20 cellular contexts compared by ENCODE assay signal in the genomic region with DNA sequence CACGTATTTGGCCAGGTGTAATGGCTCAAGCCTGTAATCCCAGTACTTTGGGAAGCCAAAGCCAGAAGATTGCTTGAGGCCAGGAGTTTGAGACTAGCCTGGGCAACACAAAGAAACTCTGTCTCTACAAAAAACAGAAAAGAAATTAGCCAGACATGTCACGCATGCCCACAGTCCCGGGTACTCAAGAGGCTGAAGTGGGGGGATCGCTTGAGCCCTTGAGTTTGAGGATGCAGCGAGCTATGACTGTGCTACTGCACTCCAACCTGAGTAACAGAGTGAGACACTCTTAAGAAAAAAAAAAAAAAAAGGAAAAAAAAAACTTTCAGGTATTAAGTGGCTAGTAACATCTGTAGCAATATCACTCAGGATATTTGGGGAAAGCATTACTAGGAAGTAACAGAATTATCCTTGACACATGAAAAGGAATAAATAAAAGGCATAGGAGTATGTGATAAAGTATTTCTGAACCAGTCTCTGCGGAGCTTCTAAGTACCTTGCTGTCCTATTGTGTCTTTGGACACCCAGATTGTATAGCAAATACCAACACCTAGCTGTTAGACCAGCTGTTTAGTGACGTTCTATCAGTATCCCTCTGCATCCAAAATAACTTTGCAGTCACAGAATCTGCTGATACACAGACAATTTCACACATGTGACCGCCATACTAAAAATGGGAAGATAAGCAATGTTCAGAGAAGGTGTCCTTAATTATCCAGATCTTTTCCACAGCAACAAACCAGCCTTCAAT.
A peak's percentile ranks its signal among the peaks of the same experiment; 100 is the strongest.
DNase-seq lines count a peak whose midpoint lies in the region; ATAC-seq and TF ChIP-seq lines count a peak whose summit lies in the region.
"Had no signal": no experiment of that assay in that cellular context is flagged by ENCODE, and none has a peak within 500 bp of the region (broad histone marks: within the 10 kb centered on the region; RNA-seq: fewer than 3 reads in every experiment).

No MANE protein-coding gene starts in this region.

- no peak for TF ChIP-seq POLR2A in prostate gland (IDR thresholded peaks at IDR 0.05)

- H2BK12ac ChIP-seq in H9 (ENCODE audit: insufficient read length, low read depth, low read length): peak overlapping the region; percentile 72

- H2BK5ac ChIP-seq in H9 (ENCODE audit: insufficient read length, low read length): no peak overlapping the region

- H3K4me2 ChIP-seq in H9 (ENCODE audit: insufficient read depth, insufficient read length, low read length): no peak overlapping the region

- DNase-seq in DMS79 treated with DMSO at 0.1 percent for 48 hours (lab: John Stamatoyannopoulos, UW): peak; percentile 89
- no peak for DNase-seq in H9
- no peak for DNase-seq in chondrocyte (ENCODE audit: low spot score)
- DNase-seq in osteocyte (ENCODE audit: extremely low spot score, unreplicated experiment): no peak
- no peak for DNase-seq in prostate gland (ENCODE audit: low spot score)
- DNase-seq in left lobe of liver (ENCODE audit: low spot score): no peak
- DNase-seq in omental fat pad (ENCODE audit: low spot score): no peak
- DNase-seq: BE2C, DMS53, H7, KBM-7, NCI-H1105, NCI-H146, NCI-H2029, NCI-H446 treated with DMSO at 0.1 percent for 48 hours, NCI-H526 treated with DMSO at 0.1 percent for 48 hours, OCI-M1 had no signal

- H3K4me1 ChIP-seq in H9 (ENCODE audit: insufficient read depth, low read length) (peaks cover 3% of the 10 kb centered on the region; the same call in 1 of the 2 replicates), prostate gland (replicated peaks) (no peaks in the 10 kb centered on the region)
- H3K4me1 ChIP-seq: BE2C had no signal

- ATAC-seq in left lobe of liver (no peak), omental fat pad (ENCODE audit: low FRiP score) (no peak)
- ATAC-seq: HepG2, Right ventricle myocardium inferior had no signal

- H3K23ac ChIP-seq in H9 (ENCODE audit: insufficient read length, low read depth, low read length): no peak overlapping the region

- no peak overlapping the region for H4K8ac ChIP-seq in H9 (replicated peaks; ENCODE audit: insufficient read length, low read depth, low read length)

- H3K9me3 Mint-ChIP-seq in H9 (no peaks in the 10 kb centered on the region), chondrocyte (ENCODE audit: low read depth) (no peaks in the 10 kb centered on the region), osteocyte (ENCODE audit: unreplicated experiment) (no peaks in the 10 kb centered on the region)

- no peak overlapping the region for H3K4me3 ChIP-seq in prostate gland

- H3K4me3 Mint-ChIP-seq in H9 (no peak overlapping the region), chondrocyte (ENCODE audit: unreplicated experiment) (no peak overlapping the region), osteocyte (ENCODE audit: unreplicated experiment) (no peak overlapping the region)

- H4K20me1 ChIP-seq in H9 (ENCODE audit: control insufficient read depth, insufficient read depth, insufficient read length): no peaks in the 10 kb centered on the region

- no peak overlapping the region for H3K27ac ChIP-seq in H9 (ENCODE audit: insufficient read length, low read depth, low read length)
- no peak overlapping the region for H3K27ac ChIP-seq in prostate gland
- H3K27ac ChIP-seq: HL-60 had no signal

- H3K27me3 Mint-ChIP-seq in H9 (ENCODE audit: low read depth) (no peaks in the 10 kb centered on the region), chondrocyte (ENCODE audit: low read depth) (no peaks in the 10 kb centered on the region), osteocyte (ENCODE audit: unreplicated experiment) (no peaks in the 10 kb centered on the region)

- no peaks in the 10 kb centered on the region for H3K9me3 ChIP-seq in H9 (ENCODE audit: control insufficient read depth, low read depth, low read length)
- no peaks in the 10 kb centered on the region for H3K9me3 ChIP-seq in prostate gland
- H3K9me3 ChIP-seq: BE2C had no signal

- H3K18ac ChIP-seq in H9 (ENCODE audit: insufficient read length, low read depth, low read length): no peak overlapping the region

- no peaks in the 10 kb centered on the region for H3K27me3 ChIP-seq in H9 (ENCODE audit: insufficient read depth, low read length)
- H3K27me3 ChIP-seq in prostate gland (replicated peaks; ENCODE audit: insufficient read depth): no peaks in the 10 kb centered on the region
- H3K27me3 ChIP-seq: BE2C had no signal

- H2BK20ac ChIP-seq in H9 (ENCODE audit: low read depth, low read length, poor library complexity, severe bottlenecking): no peak overlapping the region

- no CpG with 5 or more reads among the region's 8 CpGs for WGBS in H9 (ENCODE audit: extremely low coverage, insufficient read length, low lambda C conversion rate)
- WGBS in prostate gland: 93% methylated on average over 8 of the region's 8 CpGs

- H3K4me1 Mint-ChIP-seq in H9: peaks cover 39 to 40% of the 10 kb centered on the region in 2 experiments
- H3K4me1 Mint-ChIP-seq in chondrocyte (ENCODE audit: low read depth): peaks cover 58% of the 10 kb centered on the region
- H3K4me1 Mint-ChIP-seq in osteocyte (ENCODE audit: unreplicated experiment): peaks cover 58% of the 10 kb centered on the region

- H3K56ac ChIP-seq in H9 (ENCODE audit: insufficient read length, low read depth, low read length): no peak overlapping the region

- peak overlapping the region; percentile 30 to 41 (median 34); a peak in 5 of 7 replicates for H3K27ac Mint-ChIP-seq in H9
- H3K27ac Mint-ChIP-seq in chondrocyte (ENCODE audit: unreplicated experiment): peak overlapping the region; percentile 32
- H3K27ac Mint-ChIP-seq in osteocyte (ENCODE audit: unreplicated experiment): peak overlapping the region; percentile 2

- no peaks in the 10 kb centered on the region for H3K79me1 ChIP-seq in H9 (ENCODE audit: insufficient read depth, low read depth, low read length, poor library complexity, severe bottlenecking)

- H3K9ac ChIP-seq in H9 (ENCODE audit: extremely low read depth, insufficient read length, low read length): no peak overlapping the region

- H3K36me3 Mint-ChIP-seq in H9 (ENCODE audit: insufficient read depth in 1 of 3, low read depth in 3 of 3): no peaks in the 10 kb centered on the region
- peaks cover 4% of the 10 kb centered on the region for H3K36me3 Mint-ChIP-seq in chondrocyte (ENCODE audit: low read depth)
- peaks cover 1% of the 10 kb centered on the region for H3K36me3 Mint-ChIP-seq in osteocyte (ENCODE audit: unreplicated experiment)

- H3K23me2 ChIP-seq in H9 (ENCODE audit: insufficient read length, low read depth, low read length, poor library complexity, severe bottlenecking): no peaks in the 10 kb centered on the region

- H3K4ac ChIP-seq in H9 (ENCODE audit: low read depth, low read length): no peak overlapping the region

- H2BK15ac ChIP-seq in H9 (ENCODE audit: low read depth, low read length): no peak overlapping the region

- no peak overlapping the region for H4K5ac ChIP-seq in H9 (ENCODE audit: insufficient read length, low read depth, low read length)

- H3K79me2 ChIP-seq in H9 (ENCODE audit: insufficient read depth, low read length): no peaks in the 10 kb centered on the region; the same call in 1 of the 2 replicates

- H3T11ph ChIP-seq in H9 (ENCODE audit: low read length): no peak overlapping the region

- no peak overlapping the region for H4K91ac ChIP-seq in H9 (ENCODE audit: insufficient read length, low read depth, low read length)

- TF ChIP-seq CTCF in H9 (conservative IDR thresholded peaks at IDR 0.05) (no peak), chondrocyte (IDR thresholded peaks at IDR 0.05) (no peak), osteocyte (IDR thresholded peaks at IDR 0.05) (no peak), prostate gland (IDR thresholded peaks at IDR 0.05) (no peak), omental fat pad (IDR thresholded peaks at IDR 0.05) (no peak)

- intact Hi-C loops in prostate gland (cut with DNase I): no loop called here

- H2BK120ac ChIP-seq in H9 (ENCODE audit: low read depth, low read length, poor library complexity, severe bottlenecking): no peak overlapping the region

- H3K14ac ChIP-seq in H9 (ENCODE audit: insufficient read depth, low read length): no peak overlapping the region

- no peak overlapping the region for H2AFZ ChIP-seq in H9 (ENCODE audit: low read length)

- no peak overlapping the region for H2AK5ac ChIP-seq in H9 (ENCODE audit: insufficient read length, low read length)

- H3K36me3 ChIP-seq in prostate gland: no peaks in the 10 kb centered on the region
- H3K36me3 ChIP-seq: BE2C had no signal
